Comparison of ENCODE assay signal across 8 cellular contexts in genomic region chr11:34051349-34052035, GRCh38. TPM values are rescaled to one million over a fixed set of nuclear protein-coding genes. Genes with fewer than 3 reads are reported as not detected.
DNase-seq lines count a peak whose midpoint lies in the region; ATAC-seq, FAIRE-seq and TF ChIP-seq lines count a peak whose summit lies in the region.

Gene CAPRIN1 (plus strand): TSS chr11:34051731. CDS start chr11:34052421, 690 bp downstream.

- TF ChIP-seq CTCF in fibroblast of the aortic adventitia (IDR thresholded peaks at IDR 0.05; ENCODE audit: insufficient read depth, low read length) (no peak), nephron (IDR thresholded peaks at IDR 0.05; ENCODE audit: unreplicated experiment in 3 of 3) (peak in 1 of 3 experiments; percentile 7)

- DNase-seq in Daoy (ENCODE audit: low read depth) (peak; percentile 91), H54 (ENCODE audit: insufficient read length, low spot score) (peak; percentile 86), M059J (ENCODE audit: low read depth) (peak; percentile 88), fibroblast of the aortic adventitia (ENCODE audit: low read depth) (peak; percentile 84)
- DNase-seq in activated T-helper 9 cell treated with anti-CD3 and anti-CD28 coated beads, Interleukin-2, amount 50 U/mL, for 16 hours (ENCODE audit: low read depth) = peak; percentile 76
- DNase-seq in stimulated activated naive CD8-positive, alpha-beta T cell treated with anti-CD3 and anti-CD28 coated beads, Interleukin-15, Interleukin-2, amounts not matched to agents 100 U/mL and 50 U/mL, for 24 hours = peak; percentile 87

- H3K9me3 Mint-ChIP-seq in nephron = no peaks in the 10 kb centered on the region

- H3K4me1 Mint-ChIP-seq in nephron = peaks cover 31% of the 10 kb centered on the region

- peak; percentile 83 for ATAC-seq in stimulated activated naive CD8-positive, alpha-beta T cell treated with anti-CD3 and anti-CD28 coated beads, Interleukin-15, Interleukin-2, amounts not matched to agents 100 U/mL and 50 U/mL, for 24 hours

- H3K27me3 Mint-ChIP-seq in nephron (ENCODE audit: low read depth) = no peaks in the 10 kb centered on the region

- H3K27ac Mint-ChIP-seq in nephron = peak within 1 kb of the TSS; percentile 98 to 100 (median 99)

- peak; percentile 97 for TF ChIP-seq POLR2A in H54 (IDR thresholded peaks at IDR 0.05; ENCODE audit: low read depth, low read length)
- TF ChIP-seq POLR2A in Raji (IDR thresholded peaks at IDR 0.05; ENCODE audit: insufficient read depth, low read depth, low read length) = peak; percentile 82; the same call in 1 of the 2 replicates

- H3K4me3 Mint-ChIP-seq in nephron = peak within 1 kb of the TSS; percentile 98 to 99 (median 98)

- H3K4me3 ChIP-seq in fibroblast of the aortic adventitia (ENCODE audit: low read depth, low read length) = peak within 1 kb of the TSS; percentile 89

- H3K36me3 Mint-ChIP-seq in nephron (ENCODE audit: low read depth) = peaks cover 19% of the 10 kb centered on the region

- no peak for FAIRE-seq in H54 (lab: Jason Lieb, UNC)

RNA-seq across cellular contexts. Expression of gene CAPRIN1, which starts in this region (rescaled TPM):
- 140 and 166 TPM in 2 replicates for total RNA-seq in Daoy (2014; rRNA removed; shearing (Covaris generic))
- 172 and 283 TPM in 2 replicates for total RNA-seq in M059J (2014; rRNA removed; shearing (Covaris generic))
- total RNA-seq in fibroblast of the aortic adventitia (ENCODE audit: low replicate concordance) = 188 and 295 TPM in 2 replicates

Comparison
In these comparisons a context has a peak if more than half of its experiments do, and no peak if none do; other contexts are left out.
1. Peak in every context shown above with its lines: DNase-seq, ATAC-seq and H3K4me3 ChIP-seq.